8 cellular contexts compared by ENCODE assay signal in genomic region chr4:98659106-98659592, GRCh38. TPM values are rescaled to one million over a fixed set of nuclear protein-coding genes. Genes with fewer than 3 reads are reported as not detected.
A peak's percentile ranks its signal among the peaks of the same experiment; 100 is the strongest.
DNase-seq lines count a peak whose midpoint lies in the region; TF ChIP-seq lines count a peak whose summit lies in the region.

No MANE protein-coding gene starts in this region.

- intact Hi-C loops in esophagus muscularis mucosa (cut with DNase I), result loop anchor here (5.0 kb wide), 1 partner anchor 192 kb away; no protein-coding TSS in a partner anchor

- in situ Hi-C loops in SK-MEL-5 (cut with HindIII; ENCODE audit: low pct_unique_long_range_greater_than_20kb, low sequenced_read_pairs), result no loop called here

- H3K4me1 Mint-ChIP-seq in neural crest cell, result peaks cover 54% of the 10 kb centered on the region

- H3K36me3 Mint-ChIP-seq in neural crest cell (ENCODE audit: low read depth), result no peaks in the 10 kb centered on the region

- no peak for TF ChIP-seq CTCF in esophagus muscularis mucosa (IDR thresholded peaks at IDR 0.05)
- TF ChIP-seq CTCF in neural crest cell (conservative IDR thresholded peaks at IDR 0.05), result no peak

- TF ChIP-seq POLR2A in esophagus muscularis mucosa (IDR thresholded peaks at IDR 0.05; ENCODE audit: low read depth), result no peak

- peaks cover under 1% of the 10 kb centered on the region for H3K9me3 Mint-ChIP-seq in neural crest cell

- WGBS in esophagus muscularis mucosa, result 13% methylated on average over 17 of the region's 17 CpGs

- H3K4me3 Mint-ChIP-seq in neural crest cell, result peak overlapping the region; percentile 94

- no peak for TF ChIP-seq EP300 in esophagus muscularis mucosa (IDR thresholded peaks at IDR 0.05)

- peaks cover 28% of the 10 kb centered on the region for H3K27me3 ChIP-seq in H7 (ENCODE audit: control insufficient read depth, insufficient read depth, low read length)
- H3K27me3 ChIP-seq in esophagus muscularis mucosa, result no peaks in the 10 kb centered on the region

- H3K4me3 ChIP-seq in H7 (ENCODE audit: insufficient read depth, low read depth, low read length) (peak overlapping the region; percentile 74), esophagus muscularis mucosa (peak overlapping the region; percentile 74 to 78 (median 76))

- peaks cover 11 to 58% (median 46%) of the 10 kb centered on the region in 4 donors for H3K4me1 ChIP-seq in esophagus muscularis mucosa

- peak overlapping the region; percentile 77 to 84 (median 81) for H3K27ac ChIP-seq in esophagus muscularis mucosa (replicated peaks in 1 of 4)

- no peak overlapping the region for H3K27ac Mint-ChIP-seq in neural crest cell (ENCODE audit: unreplicated experiment)

- no peaks in the 10 kb centered on the region for H3K36me3 ChIP-seq in H7 (replicated peaks; ENCODE audit: control insufficient read depth, insufficient read depth, low read length)
- no peaks in the 10 kb centered on the region for H3K36me3 ChIP-seq in esophagus muscularis mucosa

- DNase-seq in H7 (peak; percentile 64), SK-MEL-5 (ENCODE audit: low read depth, low spot score) (peak; percentile 11), esophagus muscularis mucosa (ENCODE audit: extremely low spot score) (no peak), neural crest cell (ENCODE audit: low read depth, low spot score) (no peak), NCI-H345 (lab: John Stamatoyannopoulos, UW) (no peak), SKM-1 treated with dmso at 0.1 percent for 144 hours (lab: John Stamatoyannopoulos, UW; ENCODE audit: unreplicated experiment) (no peak)
- no peak for DNase-seq in activated CD4-positive, alpha-beta T cell treated with anti-CD3 and anti-CD28 coated beads for 4 hours
- no peak for DNase-seq in activated CD4-positive, alpha-beta T cell treated with anti-CD3 and anti-CD28 coated beads, Interleukin-2, amount 50 U/mL, for 48 hours

- H3K9me3 ChIP-seq in esophagus muscularis mucosa, result no peaks in the 10 kb centered on the region

- H3K27me3 Mint-ChIP-seq in neural crest cell (ENCODE audit: low read depth), result peaks cover 36% of the 10 kb centered on the region

RNA-seq across cellular contexts. Expression of gene TSPAN5, which starts 0.7 kb away (rescaled TPM):
- total RNA-seq in H7 (2014; rRNA removed; shearing (Covaris generic)), result 4.3 and 6.6 TPM in 2 replicates
- total RNA-seq in SK-MEL-5 (2014; rRNA removed; shearing (Covaris generic)), result 0.61 and 1.2 TPM in 2 replicates
- polyA plus RNA-seq in SK-MEL-5 (2015; cell fraction: cytosol; rRNA removed), result 1.0 and 1.1 TPM in 2 replicates
- 0.91 and 1.3 TPM in 2 replicates for polyA plus RNA-seq in SK-MEL-5 (2015; cell fraction: nucleus; rRNA removed)
- total RNA-seq in esophagus muscularis mucosa, result 10 to 100 TPM in 3 of 4 donors, 1 to 10 TPM in 1; 9.1 to 16.8 (median 13.3) TPM
- 25.0 and 26.3 TPM in 2 replicates for total RNA-seq in neural crest cell

Comparison
In these comparisons a context has a peak if more than half of its experiments do, and no peak if none do; other contexts are left out.
1. DNase-seq: peak in H7 (single experiment) and SK-MEL-5 (single experiment); none in esophagus muscularis mucosa (single experiment), neural crest cell (single experiment), NCI-H345 (single experiment), SKM-1 treated with dmso at 0.1 percent for 144 hours (single experiment), activated CD4-positive, alpha-beta T cell treated with anti-CD3 and anti-CD28 coated beads for 4 hours (0 of 2) and activated CD4-positive, alpha-beta T cell treated with anti-CD3 and anti-CD28 coated beads, Interleukin-2, amount 50 U/mL, for 48 hours (0 of 2).